ENCODE assay signal across 8 cellular contexts in genomic region chr2:132448771-132449170, GRCh38.
DNase-seq lines count a peak whose midpoint lies in the region; ATAC-seq and TF ChIP-seq lines count a peak whose summit lies in the region.

No MANE protein-coding gene starts in this region.

- no peak overlapping the region for H3K9ac ChIP-seq in parathyroid adenoma

- H3K36me3 ChIP-seq in parathyroid adenoma (ENCODE audit: control insufficient read depth, insufficient read depth, low read length): no peaks in the 10 kb centered on the region

- H3K27ac ChIP-seq in parathyroid adenoma: no peak overlapping the region

- no peaks in the 10 kb centered on the region for H3K27me3 ChIP-seq in parathyroid adenoma (ENCODE audit: control insufficient read depth, insufficient read depth, low read length)

- no peaks in the 10 kb centered on the region for H3K4me1 ChIP-seq in parathyroid adenoma

- no peak overlapping the region for H2AFZ ChIP-seq in parathyroid adenoma

- TF ChIP-seq CTCF in GM12864 (IDR thresholded peaks at IDR 0.05; ENCODE audit: low read depth, low read length, missing control alignments) (peak; percentile 23), epithelial cell of esophagus (IDR thresholded peaks at IDR 0.05; ENCODE audit: insufficient read depth, low read depth, low read length, missing control alignments) (peak; percentile 69), parathyroid adenoma (IDR thresholded peaks at IDR 0.05) (peak; percentile 56)

- no peak for DNase-seq in GM12864 (ENCODE audit: low read depth)
- DNase-seq in NCI-H345 treated with DMSO at 0.1 percent for 48 hours (lab: John Stamatoyannopoulos, UW; ENCODE audit: unreplicated experiment): peak; percentile 10
- DNase-seq in epithelial cell of esophagus (ENCODE audit: low read depth): peak; percentile 51
- DNase-seq in activated CD4-positive, alpha-beta T cell treated with anti-CD3 and anti-CD28 coated beads, Interleukin-2, amount 50 U/mL, for 4 hours: no peak
- no peak for DNase-seq in central memory CD4-positive, alpha-beta T cell

- no peak for ATAC-seq in GM19397 (IDR thresholded peaks at IDR 0.05; ENCODE audit: unreplicated experiment)
- no peak for ATAC-seq in HG03354 (IDR thresholded peaks at IDR 0.05; ENCODE audit: poor library complexity, severe bottlenecking, unreplicated experiment)

- H3K4me3 ChIP-seq in GM12864 (ENCODE audit: low read depth, low read length) (no peak overlapping the region), epithelial cell of esophagus (ENCODE audit: low read length) (no peak overlapping the region), parathyroid adenoma (ENCODE audit: low read depth, low read length) (no peak overlapping the region)

- no peak overlapping the region for H3K4me2 ChIP-seq in parathyroid adenoma (ENCODE audit: low read length)

- no peaks in the 10 kb centered on the region for H3K9me3 ChIP-seq in parathyroid adenoma (ENCODE audit: control insufficient read depth, low read length)

- H3K79me2 ChIP-seq in parathyroid adenoma: no peaks in the 10 kb centered on the region

Comparison
In these comparisons a context has a peak if more than half of its experiments do, and no peak if none do; other contexts are left out.
1. DNase-seq: peak in NCI-H345 treated with DMSO at 0.1 percent for 48 hours (single experiment) and epithelial cell of esophagus (single experiment); none in GM12864 (single experiment), activated CD4-positive, alpha-beta T cell treated with anti-CD3 and anti-CD28 coated beads, Interleukin-2, amount 50 U/mL, for 4 hours (0 of 2) and central memory CD4-positive, alpha-beta T cell (single experiment).
2. Peak in every context shown above with its lines, with median percentiles within 50 percentile points of each other: CTCF ChIP-seq.